22 cellular contexts compared by ENCODE assay signal in genomic region chr21:35427320-35428040, GRCh38.
DNase-seq lines count a peak whose midpoint lies in the region; ATAC-seq, FAIRE-seq and TF ChIP-seq lines count a peak whose summit lies in the region.
"Had no signal": no experiment of that assay in that cellular context is flagged by ENCODE, and none has a peak within 500 bp of the region (broad histone marks: within the 10 kb centered on the region; RNA-seq: fewer than 3 reads in every experiment).

No MANE protein-coding gene starts in this region.

- H3K4me1 ChIP-seq in astrocyte (ENCODE audit: insufficient read depth, low read length) (peaks cover 7% of the 10 kb centered on the region), right atrium auricular region (peaks cover 0 to 12% of the 10 kb centered on the region in 2 donors), smooth muscle cell (ENCODE audit: low read depth) (peaks cover 30% of the 10 kb centered on the region)

- H3K36me3 Mint-ChIP-seq in activated CD4-positive, alpha-beta T cell treated with anti-CD3 and anti-CD28 coated beads for 36 hours (ENCODE audit: low read depth), result no peaks in the 10 kb centered on the region
- H3K36me3 Mint-ChIP-seq in astrocyte (ENCODE audit: low read depth, unreplicated experiment), result no peaks in the 10 kb centered on the region

- POLR2A ChIA-PET in activated CD4-positive, alpha-beta T cell treated with anti-CD3 and anti-CD28 coated beads for 36 hours (lab: Charles Lee), result interaction anchor here (0.6 to 1.3 kb wide), 2 partner anchors 11 to 342 kb away, joined by 3 to 7 read pairs; no protein-coding TSS in a partner anchor

- no peak overlapping the region for H3K4me3 Mint-ChIP-seq in activated CD4-positive, alpha-beta T cell treated with anti-CD3 and anti-CD28 coated beads for 36 hours
- no peak overlapping the region for H3K4me3 Mint-ChIP-seq in astrocyte (ENCODE audit: unreplicated experiment)

- CTCF ChIA-PET in activated CD4-positive, alpha-beta T cell treated with anti-CD3 and anti-CD28 coated beads for 36 hours (lab: Charles Lee), result interaction anchor here (1.1 to 1.2 kb wide), 3 partner anchors 10 to 682 kb away, joined by 3 to 4 read pairs (median 4); no protein-coding TSS in a partner anchor

- 33% methylated on average over 9 of the region's 9 CpGs for WGBS in smooth muscle cell (ENCODE audit: low lambda C conversion rate)

- ATAC-seq in activated CD4-positive, alpha-beta T cell treated with anti-CD3 and anti-CD28 coated beads for 36 hours, result peak; percentile 38
- ATAC-seq in HG02678 (IDR thresholded peaks at IDR 0.05; ENCODE audit: unreplicated experiment) (no peak), GM21825 (IDR thresholded peaks at IDR 0.05; ENCODE audit: unreplicated experiment) (no peak), GM21717 (IDR thresholded peaks at IDR 0.05; ENCODE audit: unreplicated experiment) (no peak)
- ATAC-seq: left colon, mucosa of descending colon had no signal

- H3K9me3 Mint-ChIP-seq in activated CD4-positive, alpha-beta T cell treated with anti-CD3 and anti-CD28 coated beads for 36 hours (ENCODE audit: low read depth), result peaks cover 9% of the 10 kb centered on the region
- H3K9me3 Mint-ChIP-seq in astrocyte (ENCODE audit: unreplicated experiment), result peaks cover 16% of the 10 kb centered on the region

- H4K20me1 ChIP-seq in astrocyte (ENCODE audit: insufficient read depth, low read length), result no peaks in the 10 kb centered on the region
- no peaks in the 10 kb centered on the region for H4K20me1 ChIP-seq in smooth muscle cell (ENCODE audit: low read depth)

- H3K4me1 Mint-ChIP-seq in activated CD4-positive, alpha-beta T cell treated with anti-CD3 and anti-CD28 coated beads for 36 hours, result peaks cover 27% of the 10 kb centered on the region
- H3K4me1 Mint-ChIP-seq in astrocyte (ENCODE audit: low read depth, unreplicated experiment), result peaks cover 24% of the 10 kb centered on the region

- no peak for TF ChIP-seq CTCF in astrocyte (IDR thresholded peaks at IDR 0.05; ENCODE audit: insufficient read depth, low read depth, low read length)
- no peak for TF ChIP-seq CTCF in right atrium auricular region (IDR thresholded peaks at IDR 0.05)
- TF ChIP-seq CTCF in smooth muscle cell (IDR thresholded peaks at IDR 0.05; ENCODE audit: borderline replicate concordance, insufficient read depth, poor library complexity, severe bottlenecking), result no peak

- H3K27ac ChIP-seq in astrocyte (ENCODE audit: low read depth, low read length) (no peak overlapping the region), right atrium auricular region (peak overlapping the region in 1 of 2 donors; percentile 74), smooth muscle cell (ENCODE audit: low read depth) (peak overlapping the region; percentile 94)

- intact Hi-C loops in activated CD4-positive, alpha-beta T cell treated with anti-CD3 and anti-CD28 coated beads for 36 hours (cut with DNase I, micrococcal nuclease), result loop anchor here in 1 of 2 experiments (5.0 kb wide), 1 partner anchor 100 kb away; no protein-coding TSS in a partner anchor

- H2AFZ ChIP-seq in astrocyte (ENCODE audit: low read depth, low read length), result no peak overlapping the region
- no peak overlapping the region for H2AFZ ChIP-seq in smooth muscle cell (ENCODE audit: low read depth)

- peaks cover 15% of the 10 kb centered on the region for H3F3A ChIP-seq in smooth muscle cell (ENCODE audit: low read depth)

- H3K4me2 ChIP-seq in astrocyte (ENCODE audit: low read length) (no peak overlapping the region), smooth muscle cell (peak overlapping the region; percentile 74)

- H3K9me3 ChIP-seq in astrocyte (ENCODE audit: insufficient read depth, low read depth, low read length) (peaks cover 7% of the 10 kb centered on the region), right atrium auricular region (peaks cover 0 to 16% of the 10 kb centered on the region in 2 donors), smooth muscle cell (replicated peaks; ENCODE audit: low read depth) (peaks cover 3% of the 10 kb centered on the region)

- peak; percentile 50 for FAIRE-seq in astrocyte (lab: Jason Lieb, UNC)
- FAIRE-seq: bronchial epithelial cell, GM18507, HTR-8/SVneo had no signal

- H3K27me3 ChIP-seq in astrocyte (ENCODE audit: insufficient read depth, low read length) (no peaks in the 10 kb centered on the region), right atrium auricular region (no peaks in the 10 kb centered on the region), smooth muscle cell (ENCODE audit: low read depth) (no peaks in the 10 kb centered on the region)

- H3K27ac Mint-ChIP-seq in activated CD4-positive, alpha-beta T cell treated with anti-CD3 and anti-CD28 coated beads for 36 hours, result no peak overlapping the region
- H3K27ac Mint-ChIP-seq in astrocyte (ENCODE audit: unreplicated experiment), result peak overlapping the region; percentile 97

- H3K79me2 ChIP-seq in astrocyte (ENCODE audit: insufficient read depth, low read length), result no peaks in the 10 kb centered on the region
- no peaks in the 10 kb centered on the region for H3K79me2 ChIP-seq in smooth muscle cell (ENCODE audit: low read depth)

- H3K9ac ChIP-seq in astrocyte (ENCODE audit: low read length) (no peak overlapping the region), smooth muscle cell (ENCODE audit: low read depth) (peak overlapping the region; percentile 57)

- DNase-seq in activated CD4-positive, alpha-beta T cell treated with anti-CD3 and anti-CD28 coated beads for 36 hours, result no peak
- DNase-seq in activated CD4-positive, alpha-beta T cell treated with anti-CD3 and anti-CD28 coated beads, Interleukin-2, amount 50 U/mL, for 1 hour, result no peak
- no peak for DNase-seq in astrocyte (ENCODE audit: low read depth)
- DNase-seq in right atrium auricular region (ENCODE audit: low spot score), result peak; percentile 76
- DNase-seq in smooth muscle cell (lab: John Stamatoyannopoulos, UW; ENCODE audit: unreplicated experiment), result no peak
- DNase-seq: activated CD4-positive, alpha-beta T cell treated with anti-CD3 and anti-CD28 coated beads, Interleukin-2, amount 50 U/mL, for 48 hours; erythroblast; Karpas-422; left colon; mucosa of descending colon; NCI-H1092 treated with DMSO at 0.1 percent for 48 hours; NCI-H2029 treated with DMSO at 0.1 percent for 48 hours; retina; SHP77 treated with DMSO at 0.1 percent for 48 hours; stimulated activated naive CD4-positive, alpha-beta T cell treated with Interleukin-2 at 50 U/mL for 16 hours; T-helper 1 cell had no signal

- H3K36me3 ChIP-seq in astrocyte (ENCODE audit: insufficient read depth, low read length), result no peaks in the 10 kb centered on the region
- H3K36me3 ChIP-seq in right atrium auricular region, result no peaks in the 10 kb centered on the region
- H3K36me3 ChIP-seq in smooth muscle cell (ENCODE audit: low read depth), result no peaks in the 10 kb centered on the region

- no peak overlapping the region for H3K4me3 ChIP-seq in astrocyte (ENCODE audit: insufficient read depth, low read depth, low read length)
- no peak overlapping the region for H3K4me3 ChIP-seq in right atrium auricular region
- H3K4me3 ChIP-seq in smooth muscle cell, result no peak overlapping the region
- H3K4me3 ChIP-seq: mucosa of descending colon had no signal

- H3K27me3 Mint-ChIP-seq in activated CD4-positive, alpha-beta T cell treated with anti-CD3 and anti-CD28 coated beads for 36 hours, result peaks cover 5% of the 10 kb centered on the region
- no peaks in the 10 kb centered on the region for H3K27me3 Mint-ChIP-seq in astrocyte (ENCODE audit: low read depth, unreplicated experiment)
